Comparison of ENCODE assay signal across 9 cellular contexts in genomic region chr4:89303177-89303576, GRCh38. TPM values are rescaled to one million over a fixed set of nuclear protein-coding genes. Genes with fewer than 3 reads are reported as not detected.
DNase-seq lines count a peak whose midpoint lies in the region; ATAC-seq and TF ChIP-seq lines count a peak whose summit lies in the region.
"Had no signal": no experiment of that assay in that cellular context is flagged by ENCODE, and none has a peak within 500 bp of the region (broad histone marks: within the 10 kb centered on the region; RNA-seq: fewer than 3 reads in every experiment).

No MANE protein-coding gene starts in this region.

- TF ChIP-seq CTCF in psoas muscle (IDR thresholded peaks at IDR 0.05) (no peak), esophagus squamous epithelium (IDR thresholded peaks at IDR 0.05) (no peak)

- DNase-seq in NCI-H2029 (lab: John Stamatoyannopoulos, UW) (peak; percentile 82), psoas muscle (no peak), esophagus squamous epithelium (lab: John Stamatoyannopoulos, UW) (no peak)
- DNase-seq in activated CD4-positive, alpha-beta T cell treated with anti-CD3 and anti-CD28 coated beads for 48 hours: peak; percentile 64
- peak; percentile 20 for DNase-seq in effector CD4-positive, alpha-beta T cell

- no peak overlapping the region for H3K9ac ChIP-seq in BLaER1

- H3K27me3 ChIP-seq in BLaER1 (peaks cover 4% of the 10 kb centered on the region; the same call in 1 of the 2 replicates), psoas muscle (ENCODE audit: insufficient read depth in 3 of 3, low read length in 2 of 3) (peaks cover 0 to 16% (median 4%) of the 10 kb centered on the region in 3 donors), esophagus squamous epithelium (peaks cover 0 to 21% (median 0%) of the 10 kb centered on the region in 4 donors)
- H3K27me3 ChIP-seq: cardiac muscle cell had no signal

- peak in 1 of 4 donors; percentile 28 for TF ChIP-seq POLR2A in esophagus squamous epithelium (IDR thresholded peaks at IDR 0.05)

- H4K20me1 ChIP-seq in BLaER1: no peaks in the 10 kb centered on the region

- H3K4me3 ChIP-seq in BLaER1: no peak overlapping the region
- no peak overlapping the region for H3K4me3 ChIP-seq in psoas muscle
- H3K4me3 ChIP-seq in esophagus squamous epithelium: no peak overlapping the region
- H3K4me3 ChIP-seq: cardiac muscle cell had no signal

- WGBS in psoas muscle, 3 donors: 75 to 83% (median 81%) methylated on average over 7 of the region's 7 CpGs
- 81 to 83% methylated on average over 7 of the region's 7 CpGs for WGBS in esophagus squamous epithelium, 2 donors

- intact Hi-C loops in psoas muscle (cut with DNase I): no loop called here
- intact Hi-C loops in esophagus squamous epithelium (cut with DNase I): no loop called here

- ATAC-seq in psoas muscle (no peak), HG03139 (IDR thresholded peaks at IDR 0.05; ENCODE audit: unreplicated experiment) (no peak), HG02678 (IDR thresholded peaks at IDR 0.05; ENCODE audit: unreplicated experiment) (no peak)

- H3K36me3 ChIP-seq in BLaER1 (no peaks in the 10 kb centered on the region), psoas muscle (ENCODE audit: insufficient read depth in 1 of 2, low read depth in 1 of 2) (no peaks in the 10 kb centered on the region), esophagus squamous epithelium (no peaks in the 10 kb centered on the region)
- H3K36me3 ChIP-seq: cardiac muscle cell had no signal

- H3K27ac ChIP-seq in BLaER1 (no peak overlapping the region; the same call in 1 of the 2 replicates), psoas muscle (no peak overlapping the region), esophagus squamous epithelium (peak overlapping the region in 1 of 4 donors; percentile 46)
- H3K27ac ChIP-seq: cardiac muscle cell had no signal

- peak overlapping the region; percentile 83 for H3K4me2 ChIP-seq in BLaER1

- no peaks in the 10 kb centered on the region for H3K9me3 ChIP-seq in BLaER1
- H3K9me3 ChIP-seq in psoas muscle: no peaks in the 10 kb centered on the region
- H3K9me3 ChIP-seq in esophagus squamous epithelium: no peaks in the 10 kb centered on the region

- peaks cover 86% of the 10 kb centered on the region for H3K4me1 ChIP-seq in BLaER1
- no peaks in the 10 kb centered on the region for H3K4me1 ChIP-seq in psoas muscle
- H3K4me1 ChIP-seq in esophagus squamous epithelium: peaks cover 5 to 30% (median 8%) of the 10 kb centered on the region in 3 donors

RNA-seq across cellular contexts. Expression of gene GPRIN3, which starts 4.4 kb away (rescaled TPM):
- total RNA-seq in psoas muscle (1 to 10 TPM; 1.2 to 3.0 (median 1.5) TPM), esophagus squamous epithelium (1 to 10 TPM in 3 of 4 donors, under 1 TPM in 1; 0.83 to 4.2 (median 1.9) TPM)
- polyA plus RNA-seq in psoas muscle: under 1 TPM; 0.30 to 0.58 (median 0.49) TPM

Comparison
In these comparisons a context has a peak if more than half of its experiments do, and no peak if none do; other contexts are left out.
1. DNase-seq: peak in NCI-H2029 (single experiment), activated CD4-positive, alpha-beta T cell treated with anti-CD3 and anti-CD28 coated beads for 48 hours (single experiment) and effector CD4-positive, alpha-beta T cell (single experiment); none in psoas muscle (0 of 2) and esophagus squamous epithelium (single experiment).